ENCODE assay signal across 8 cellular contexts in the genomic region with DNA sequence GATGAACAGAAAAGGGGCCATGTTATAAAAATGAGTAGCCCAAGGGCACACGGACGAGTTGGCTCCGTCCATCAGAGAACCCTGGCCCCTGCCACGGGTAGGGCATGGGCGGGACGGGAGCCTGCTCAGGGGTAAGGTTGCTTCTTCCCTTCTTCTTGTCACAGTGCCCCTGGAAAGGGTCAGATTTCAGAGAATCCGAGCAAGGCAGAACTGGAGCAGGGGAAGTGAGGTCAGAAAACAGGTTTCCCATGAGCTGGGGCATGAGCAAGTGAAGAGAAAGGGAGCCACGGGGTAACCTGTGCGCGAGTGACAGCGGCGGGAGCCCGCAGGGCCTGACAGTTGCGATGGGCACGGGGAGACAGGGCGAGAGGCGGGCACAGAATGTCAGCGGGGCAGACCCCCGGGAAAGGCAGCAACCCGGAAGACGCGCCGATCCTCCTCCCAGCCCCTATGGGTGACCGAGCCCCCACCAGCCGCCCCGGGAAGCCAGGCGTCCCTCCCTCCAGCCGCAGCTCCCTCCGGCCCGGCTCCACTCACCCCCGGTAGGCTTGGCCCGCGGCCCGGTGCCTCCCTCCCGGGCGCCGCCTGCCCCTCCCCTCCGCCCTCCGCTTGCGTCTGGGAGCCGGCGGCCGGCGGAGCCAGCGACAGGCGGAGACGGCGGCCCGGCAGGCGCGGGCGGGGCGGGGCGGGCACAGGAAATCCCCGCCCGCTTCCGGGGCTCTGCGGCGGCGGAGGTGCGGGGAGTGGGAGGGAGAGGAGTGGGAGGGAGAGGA. TPM values are rescaled to one million over a fixed set of nuclear protein-coding genes. Genes with fewer than 3 reads are reported as not detected.
DNase-seq lines count a peak whose midpoint lies in the region; ATAC-seq and TF ChIP-seq lines count a peak whose summit lies in the region.

A gene (minus strand): TSS at position 671 of the 773 bp plus-strand sequence. CDS start 2,829 bp downstream, outside the sequence.

- H3K27me3 ChIP-seq in ectodermal cell (ENCODE audit: control insufficient read depth, insufficient read depth, low read length, poor library complexity, severe bottlenecking) (peaks cover 6% of the 10 kb centered on the region), lung (ENCODE audit: control insufficient read depth, insufficient read depth) (no peaks in the 10 kb centered on the region)

- H3K36me3 Mint-ChIP-seq in activated CD4-positive, alpha-beta memory T cell treated with anti-CD3 and anti-CD28 coated beads, Interleukin-2, amount 10 ng/mL, durations not matched to agents 7 days and 5 days (ENCODE audit: low read depth) = peaks cover 29% of the 10 kb centered on the region

- H3K27ac ChIP-seq in ectodermal cell (ENCODE audit: insufficient read depth, low read depth, low read length, poor library complexity, severe bottlenecking) = peak within 1 kb of the TSS; percentile 73
- H3K27ac ChIP-seq in lung (ENCODE audit: low read depth in 1 of 2, low read length in 1 of 2) = peak within 1 kb of the TSS; percentile 82 to 97

- peak; percentile 51 for ATAC-seq in GM18873 (IDR thresholded peaks at IDR 0.05; ENCODE audit: low FRiP score, unreplicated experiment)
- peak; percentile 73 for ATAC-seq in HG03108 (IDR thresholded peaks at IDR 0.05; ENCODE audit: unreplicated experiment)
- peak; percentile 93 for ATAC-seq in lung (ENCODE audit: insufficient read depth, low FRiP score)

- DNase-seq in AG08396 (ENCODE audit: low spot score) = peak; percentile 89
- peak; percentile 22 for DNase-seq in NCI-H524 treated with DMSO at 0.1 percent for 48 hours (lab: John Stamatoyannopoulos, UW)
- DNase-seq in activated CD4-positive, alpha-beta memory T cell treated with anti-CD3 and anti-CD28 coated beads, Interleukin-2, amount 10 ng/mL, durations not matched to agents 7 days and 5 days = peak; percentile 87
- peak; percentile 83 for DNase-seq in lung (ENCODE audit: low spot score)
- DNase-seq in stimulated activated CD4-positive, alpha-beta T cell treated with anti-CD3 and anti-CD28 coated beads, TNF-alpha, amount 100 ng/mL, for 4 hours (ENCODE audit: low read depth in 3 of 3) = peak; percentile 58 to 68 (median 67)

- no peak for TF ChIP-seq CTCF in lung (IDR thresholded peaks at IDR 0.05; ENCODE audit: control extremely low read depth, extremely low read depth)

- CTCF ChIA-PET in activated CD4-positive, alpha-beta memory T cell treated with anti-CD3 and anti-CD28 coated beads, Interleukin-2, amount 10 ng/mL, durations not matched to agents 7 days and 5 days (lab: Charles Lee) = interaction anchor here (2.3 kb wide), 1 partner anchor 152 kb away, joined by 8 read pairs; no protein-coding TSS in a partner anchor

- H3K9me3 ChIP-seq in ectodermal cell (ENCODE audit: control insufficient read depth, low read length) = no peaks in the 10 kb centered on the region
- H3K9me3 ChIP-seq in lung (ENCODE audit: control insufficient read depth in 2 of 2, insufficient read depth in 1 of 2, low read length in 1 of 2) = no peaks in the 10 kb centered on the region

- 1% methylated on average over 44 to 55 of the region's 61 CpGs for WGBS in ectodermal cell, 2 experiments
- WGBS in lung, 2 donors = 0 to 1% methylated on average over 32 to 61 of the region's 61 CpGs

- no peaks in the 10 kb centered on the region for H3K9me3 Mint-ChIP-seq in activated CD4-positive, alpha-beta memory T cell treated with anti-CD3 and anti-CD28 coated beads, Interleukin-2, amount 10 ng/mL, durations not matched to agents 7 days and 5 days

- H3K4me3 ChIP-seq in ectodermal cell (ENCODE audit: insufficient read depth, low read depth, low read length) (peak within 1 kb of the TSS; percentile 82), lung (peak within 1 kb of the TSS; percentile 78)

- H3K4me1 ChIP-seq in ectodermal cell (ENCODE audit: control insufficient read depth, insufficient read depth, low read length) (peaks cover 7% of the 10 kb centered on the region), lung (ENCODE audit: control insufficient read depth in 2 of 2, insufficient read depth in 2 of 2, low read length in 2 of 2) (peaks cover 0 to 3% of the 10 kb centered on the region in 2 donors)

- peak within 1 kb of the TSS; percentile 74 for H3K27ac Mint-ChIP-seq in activated CD4-positive, alpha-beta memory T cell treated with anti-CD3 and anti-CD28 coated beads, Interleukin-2, amount 10 ng/mL, durations not matched to agents 7 days and 5 days

- peak within 1 kb of the TSS; percentile 85 for H3K4me3 Mint-ChIP-seq in activated CD4-positive, alpha-beta memory T cell treated with anti-CD3 and anti-CD28 coated beads, Interleukin-2, amount 10 ng/mL, durations not matched to agents 7 days and 5 days

- peaks cover 7% of the 10 kb centered on the region for H3K36me3 ChIP-seq in ectodermal cell (ENCODE audit: control insufficient read depth, insufficient read depth, low read length)
- H3K36me3 ChIP-seq in lung (ENCODE audit: control insufficient read depth in 2 of 2, insufficient read depth in 2 of 2, low read length in 2 of 2) = peaks cover 4 to 13% of the 10 kb centered on the region in 2 donors

- peaks cover 3% of the 10 kb centered on the region for H3K27me3 Mint-ChIP-seq in activated CD4-positive, alpha-beta memory T cell treated with anti-CD3 and anti-CD28 coated beads, Interleukin-2, amount 10 ng/mL, durations not matched to agents 7 days and 5 days

- POLR2A ChIA-PET in activated CD4-positive, alpha-beta memory T cell treated with anti-CD3 and anti-CD28 coated beads, Interleukin-2, amount 10 ng/mL, durations not matched to agents 7 days and 5 days (lab: Charles Lee) = interaction anchor here (0.5 to 1.4 kb wide), 3 partner anchors 152 to 297 kb away, joined by 4 to 10 read pairs (median 4); a partner anchor contains a TSS

- H3K4me1 Mint-ChIP-seq in activated CD4-positive, alpha-beta memory T cell treated with anti-CD3 and anti-CD28 coated beads, Interleukin-2, amount 10 ng/mL, durations not matched to agents 7 days and 5 days = peaks cover 26% of the 10 kb centered on the region

RNA-seq across cellular contexts. Expression of the gene that starts here (rescaled TPM):
- 10 to 100 TPM; 16.4 to 16.9 TPM for total RNA-seq in activated CD4-positive, alpha-beta memory T cell treated with anti-CD3 and anti-CD28 coated beads, Interleukin-2, amount 10 ng/mL, durations not matched to agents 7 days and 5 days
- polyA plus RNA-seq in ectodermal cell (2013, experiment 1 of 4) = 15.1 TPM
- polyA plus RNA-seq in ectodermal cell (2013, experiment 2 of 4) = 17.8 TPM
- polyA plus RNA-seq in ectodermal cell (2013, experiment 3 of 4) = 10.5 TPM
- polyA plus RNA-seq in ectodermal cell (2013, experiment 4 of 4) = 11.8 TPM
- 10 to 100 TPM; 23.1 to 26.8 TPM for total RNA-seq in lung
- polyA plus RNA-seq in lung = 10 to 100 TPM in 1 of 2 donors, 1 to 10 TPM in 1; 6.9 to 11.5 TPM

Comparison
In these comparisons a context has a peak if more than half of its experiments do, and no peak if none do; other contexts are left out.
1. Peak in every context shown above with its lines: DNase-seq, ATAC-seq, H3K4me3 ChIP-seq and H3K27ac ChIP-seq.
2. DNase-seq: peak in every context shown above with its lines; median percentile 89 in AG08396; 87 in activated CD4-positive, alpha-beta memory T cell treated with anti-CD3 and anti-CD28 coated beads, Interleukin-2, amount 10 ng/mL, durations not matched to agents 7 days and 5 days; 83 in lung; 67 in stimulated activated CD4-positive, alpha-beta T cell treated with anti-CD3 and anti-CD28 coated beads, TNF-alpha, amount 100 ng/mL, for 4 hours; 22 in NCI-H524 treated with DMSO at 0.1 percent for 48 hours.